ENCODE assay signal across 11 cellular contexts in genomic region chr11:12434255-12434654, GRCh38. TPM values are rescaled to one million over a fixed set of nuclear protein-coding genes. Genes with fewer than 3 reads are reported as not detected.
DNase-seq lines count a peak whose midpoint lies in the region; ATAC-seq and TF ChIP-seq lines count a peak whose summit lies in the region.
"Had no signal": no experiment of that assay in that cellular context is flagged by ENCODE, and none has a peak within 500 bp of the region (broad histone marks: within the 10 kb centered on the region; RNA-seq: fewer than 3 reads in every experiment).

No MANE protein-coding gene starts in this region.

- peak overlapping the region; percentile 75 for H3K4me3 Mint-ChIP-seq in HFFc6
- H3K4me3 Mint-ChIP-seq in CD8-positive, alpha-beta T cell, result no peak overlapping the region

- peaks cover 3% of the 10 kb centered on the region; the same call in 1 of the 2 replicates for H3K27me3 Mint-ChIP-seq in HFFc6 (ENCODE audit: insufficient read depth)
- H3K27me3 Mint-ChIP-seq in CD8-positive, alpha-beta T cell (ENCODE audit: low read depth), result no peaks in the 10 kb centered on the region

- peak overlapping the region; percentile 91 for H3K27ac Mint-ChIP-seq in HFFc6
- no peak overlapping the region for H3K27ac Mint-ChIP-seq in CD8-positive, alpha-beta T cell

- H3K36me3 Mint-ChIP-seq in HFFc6 (ENCODE audit: low read depth), result peaks cover 34% of the 10 kb centered on the region
- H3K36me3 Mint-ChIP-seq in CD8-positive, alpha-beta T cell, result no peaks in the 10 kb centered on the region

- H3K4me1 ChIP-seq in colonic mucosa (peaks cover 15% of the 10 kb centered on the region), mesodermal cell (ENCODE audit: control insufficient read depth, insufficient read depth, low read length, poor library complexity, severe bottlenecking) (peaks cover 40% of the 10 kb centered on the region), subcutaneous abdominal adipose tissue (ENCODE audit: control insufficient read depth in 5 of 5, insufficient read depth in 5 of 5, low read length in 5 of 5) (peaks cover 10 to 66% (median 53%) of the 10 kb centered on the region in 5 donors)
- H3K4me1 ChIP-seq in CD8-positive, alpha-beta T cell (ENCODE audit: insufficient read depth, low read length), result no peaks in the 10 kb centered on the region

- no peak overlapping the region for H3K4me3 ChIP-seq in colonic mucosa
- no peak overlapping the region for H3K4me3 ChIP-seq in mesodermal cell (ENCODE audit: extremely low read depth, insufficient read depth, low read length, poor library complexity, severe bottlenecking)
- H3K4me3 ChIP-seq in subcutaneous abdominal adipose tissue (ENCODE audit: low read depth in 1 of 5, low read length in 5 of 5), result no peak overlapping the region
- no peak overlapping the region for H3K4me3 ChIP-seq in CD8-positive, alpha-beta T cell (ENCODE audit: low read depth, low read length)
- H3K4me3 ChIP-seq: BLaER1 had no signal

- CTCF ChIA-PET in CD8-positive, alpha-beta T cell (lab: Charles Lee), result interaction anchor here (1.1 kb wide), 1 partner anchor 18 kb away, joined by 3 read pairs; no protein-coding TSS in a partner anchor

- POLR2A ChIA-PET in CD8-positive, alpha-beta T cell (lab: Charles Lee), result no interaction called here

- no peaks in the 10 kb centered on the region for H3K36me3 ChIP-seq in colonic mucosa
- peaks cover 24% of the 10 kb centered on the region for H3K36me3 ChIP-seq in mesodermal cell (ENCODE audit: control insufficient read depth, insufficient read depth, low read length)
- H3K36me3 ChIP-seq in subcutaneous abdominal adipose tissue (ENCODE audit: control insufficient read depth in 5 of 5, insufficient read depth in 5 of 5, low read length in 5 of 5), result peaks cover 0 to 5% (median 0%) of the 10 kb centered on the region in 5 donors
- no peaks in the 10 kb centered on the region for H3K36me3 ChIP-seq in CD8-positive, alpha-beta T cell (ENCODE audit: insufficient read depth, low read length)
- H3K36me3 ChIP-seq: BLaER1 had no signal

- no peaks in the 10 kb centered on the region for H3K9me3 Mint-ChIP-seq in HFFc6
- H3K9me3 Mint-ChIP-seq in CD8-positive, alpha-beta T cell, result no peaks in the 10 kb centered on the region

- DNase-seq in HFFc6 (no peak), colonic mucosa (no peak), germinal center (ENCODE audit: low spot score) (no peak), NCI-H2081 (lab: John Stamatoyannopoulos, UW) (no peak)
- DNase-seq in CD8-positive, alpha-beta T cell, result no peak
- no peak for DNase-seq in effector CD8-positive, alpha-beta T cell (lab: John Stamatoyannopoulos, UW)
- DNase-seq: activated T-cell treated with anti-CD3 and anti-CD28 coated beads, Interleukin-2, amount 50 U/mL, for 48 hours; NCI-H345 had no signal

- TF ChIP-seq CTCF in HFFc6 (IDR thresholded peaks at IDR 0.05) (no peak), colonic mucosa (IDR thresholded peaks at IDR 0.05) (no peak)
- TF ChIP-seq CTCF in CD8-positive, alpha-beta T cell (IDR thresholded peaks at IDR 0.05), result no peak

- intact Hi-C loops in colonic mucosa (cut with DNase I), result no loop called here
- intact Hi-C loops in CD8-positive, alpha-beta T cell (cut with DNase I, micrococcal nuclease), result no loop called here

- H3K27ac ChIP-seq in colonic mucosa (peak overlapping the region; percentile 57), mesodermal cell (ENCODE audit: low read depth, low read length, severe bottlenecking) (peak overlapping the region; percentile 51), subcutaneous abdominal adipose tissue (ENCODE audit: low read depth, low read length) (peak overlapping the region; percentile 8)
- H3K27ac ChIP-seq in CD8-positive, alpha-beta T cell (ENCODE audit: low read depth, low read length), result no peak overlapping the region
- H3K27ac ChIP-seq: BLaER1 had no signal

- 84 to 89% methylated on average over 4 to 5 of the region's 5 CpGs for WGBS in mesodermal cell (ENCODE audit: insufficient coverage in 2 of 2), 2 experiments

- H3K9ac ChIP-seq in colonic mucosa (ENCODE audit: low read depth in 2 of 2, low read length in 2 of 2) (peak overlapping the region in 1 of 2 donors; percentile 16), subcutaneous abdominal adipose tissue (ENCODE audit: low read length in 5 of 5) (peak overlapping the region in 1 of 5 donors; percentile 35)
- H3K9ac ChIP-seq: BLaER1 had no signal

- ATAC-seq in CD8-positive, alpha-beta T cell, result no peak

- H3K4me1 Mint-ChIP-seq in HFFc6 (ENCODE audit: low read depth), result peaks cover 78% of the 10 kb centered on the region
- H3K4me1 Mint-ChIP-seq in CD8-positive, alpha-beta T cell (ENCODE audit: low read depth), result no peaks in the 10 kb centered on the region

- H3K27me3 ChIP-seq in colonic mucosa (no peaks in the 10 kb centered on the region), subcutaneous abdominal adipose tissue (ENCODE audit: control insufficient read depth in 5 of 5, insufficient read depth in 4 of 5, low read length in 5 of 5) (no peaks in the 10 kb centered on the region)
- H3K27me3 ChIP-seq in CD8-positive, alpha-beta T cell (ENCODE audit: insufficient read depth, low read length), result no peaks in the 10 kb centered on the region
- H3K27me3 ChIP-seq: BLaER1 had no signal

- H3K9me3 ChIP-seq in colonic mucosa, result no peaks in the 10 kb centered on the region
- H3K9me3 ChIP-seq in mesodermal cell (ENCODE audit: control insufficient read depth, low read length), result no peaks in the 10 kb centered on the region
- no peaks in the 10 kb centered on the region for H3K9me3 ChIP-seq in subcutaneous abdominal adipose tissue (ENCODE audit: control insufficient read depth in 5 of 5, low read length in 5 of 5)
- no peaks in the 10 kb centered on the region for H3K9me3 ChIP-seq in CD8-positive, alpha-beta T cell (ENCODE audit: low read length)
- H3K9me3 ChIP-seq: BLaER1 had no signal

RNA-seq across cellular contexts. Expression of gene PARVA, which starts 56.9 kb away (rescaled TPM):
- total RNA-seq in HFFc6 (2021; fragmentation: NEBNext Ultra II Directional; extraction: Animal tissue kit (Norgen Biotek cat#: 25700)), result 100 to 1,000 TPM; 150 to 237 (median 184) TPM
- 10 to 100 TPM; 61.8 to 78.5 TPM for total RNA-seq in colonic mucosa
- polyA plus RNA-seq in mesodermal cell (2013, experiment 1 of 2), result 62.0 TPM
- 63.3 TPM for polyA plus RNA-seq in mesodermal cell (2013, experiment 2 of 2)
- under 1 TPM; 0.06 to 0.24 TPM for total RNA-seq in CD8-positive, alpha-beta T cell

Comparison
In these comparisons a context has a peak if more than half of its experiments do, and no peak if none do; other contexts are left out.
1. RNA of gene PARVA, which starts 56.9 kb away (total RNA-seq): 150 to 237 TPM in HFFc6 and 61.8 to 78.5 TPM in colonic mucosa; 0.06 to 0.24 TPM in CD8-positive, alpha-beta T cell; every median in the first group is over 10 times any median in the second.